ENCODE assay signal across 1 cellular context in the genomic region with DNA sequence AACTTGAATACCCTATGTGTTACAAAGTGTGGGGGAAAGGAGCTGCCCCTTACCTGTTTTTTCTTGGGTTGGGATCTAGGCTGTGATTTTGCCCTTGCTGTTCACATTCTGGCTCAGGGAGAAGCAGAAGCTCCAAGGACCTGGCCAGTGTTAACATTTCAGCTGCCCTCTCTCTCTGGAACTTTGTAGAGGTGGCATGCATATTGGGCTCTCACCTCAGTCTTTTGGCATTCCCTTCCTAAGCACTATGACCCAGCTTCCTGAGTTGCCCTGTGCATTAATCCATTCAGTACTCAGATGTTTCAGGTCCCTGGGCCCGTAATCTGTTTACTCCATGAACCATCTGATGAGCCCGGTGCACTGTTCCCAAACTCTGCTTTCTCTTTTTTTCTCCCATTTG.
TF ChIP-seq lines count a peak whose summit lies in the region.

No MANE protein-coding gene starts in this region.

TF ChIP-seq in IMR-90, 13 proteins besides CTCF, POLR2A, EP300 and RAD21:
- TF ChIP-seq RCOR1 (IDR thresholded peaks at IDR 0.05; ENCODE audit: insufficient replicate concordance, low read length) (no peak), MAZ (IDR thresholded peaks at IDR 0.05; ENCODE audit: borderline replicate concordance, low read depth, low read length) (no peak), MAFK (IDR thresholded peaks at IDR 0.05; ENCODE audit: low read depth, low read length) (no peak), RFX5 (IDR thresholded peaks at IDR 0.05; ENCODE audit: low read depth, low read length) (no peak), BHLHE40 (IDR thresholded peaks at IDR 0.05; ENCODE audit: low read depth, low read length) (no peak), FOS (IDR thresholded peaks at IDR 0.05; ENCODE audit: low read depth, low read length) (no peak), CEBPB (IDR thresholded peaks at IDR 0.05; ENCODE audit: low read depth, low read length) (no peak), SMC3 (IDR thresholded peaks at IDR 0.05; ENCODE audit: low read depth, low read length) (no peak), CHD1 (IDR thresholded peaks at IDR 0.05; ENCODE audit: low read depth, low read length) (no peak), MXI1 (IDR thresholded peaks at IDR 0.05; ENCODE audit: borderline replicate concordance, low read depth, low read length) (no peak), NFE2L2 (IDR thresholded peaks at IDR 0.05; ENCODE audit: low read depth, low read length) (no peak)
- TF ChIP-seq, protein P1, sequence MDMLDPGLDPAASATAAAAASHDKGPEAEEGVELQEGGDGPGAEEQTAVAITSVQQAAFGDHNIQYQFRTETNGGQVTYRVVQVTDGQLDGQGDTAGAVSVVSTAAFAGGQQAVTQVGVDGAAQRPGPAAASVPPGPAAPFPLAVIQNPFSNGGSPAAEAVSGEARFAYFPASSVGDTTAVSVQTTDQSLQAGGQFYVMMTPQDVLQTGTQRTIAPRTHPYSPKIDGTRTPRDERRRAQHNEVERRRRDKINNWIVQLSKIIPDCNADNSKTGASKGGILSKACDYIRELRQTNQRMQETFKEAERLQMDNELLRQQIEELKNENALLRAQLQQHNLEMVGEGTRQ (IDR thresholded peaks at IDR 0.05; ENCODE audit: low read depth, low read length): no peak
- TF ChIP-seq, protein P2, sequence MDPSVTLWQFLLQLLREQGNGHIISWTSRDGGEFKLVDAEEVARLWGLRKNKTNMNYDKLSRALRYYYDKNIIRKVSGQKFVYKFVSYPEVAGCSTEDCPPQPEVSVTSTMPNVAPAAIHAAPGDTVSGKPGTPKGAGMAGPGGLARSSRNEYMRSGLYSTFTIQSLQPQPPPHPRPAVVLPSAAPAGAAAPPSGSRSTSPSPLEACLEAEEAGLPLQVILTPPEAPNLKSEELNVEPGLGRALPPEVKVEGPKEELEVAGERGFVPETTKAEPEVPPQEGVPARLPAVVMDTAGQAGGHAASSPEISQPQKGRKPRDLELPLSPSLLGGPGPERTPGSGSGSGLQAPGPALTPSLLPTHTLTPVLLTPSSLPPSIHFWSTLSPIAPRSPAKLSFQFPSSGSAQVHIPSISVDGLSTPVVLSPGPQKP (IDR thresholded peaks at IDR 0.05; ENCODE audit: borderline replicate concordance, low read depth, low read length): no peak
